In genomic region chr2:219277703-219278654, GRCh38 we compare ENCODE assay signal across 8 cellular contexts. TPM values are rescaled to one million over a fixed set of nuclear protein-coding genes. Genes with fewer than 3 reads are reported as not detected.
DNase-seq lines count a peak whose midpoint lies in the region; ATAC-seq, FAIRE-seq and TF ChIP-seq lines count a peak whose summit lies in the region.

No MANE protein-coding gene starts in this region.

- peak overlapping the region; percentile 93 for H2AFZ ChIP-seq in keratinocyte (ENCODE audit: control insufficient read depth, low read length)

- H3K4me1 Mint-ChIP-seq in HFFc6 (ENCODE audit: low read depth): peaks cover 56% of the 10 kb centered on the region

- H3K4me3 Mint-ChIP-seq in HFFc6: peak overlapping the region; percentile 52

- peaks cover 9% of the 10 kb centered on the region; the same call in 1 of the 2 replicates for H3K36me3 Mint-ChIP-seq in HFFc6 (ENCODE audit: low read depth)

- H3K4me2 ChIP-seq in DOHH2 (ENCODE audit: low read length): peak overlapping the region; percentile 96
- peak overlapping the region; percentile 68 for H3K4me2 ChIP-seq in keratinocyte (ENCODE audit: control insufficient read depth, extremely low read depth, insufficient read depth, low read depth, low read length)

- dilution Hi-C loops in keratinocyte (cut with MboI; ENCODE audit: extremely low pct_ligation_motif_present, low sequenced_read_pairs): no loop called here

- H3K36me3 ChIP-seq in DOHH2 (ENCODE audit: control insufficient read depth, low read length) (peaks cover 22% of the 10 kb centered on the region), keratinocyte (ENCODE audit: control insufficient read depth in 2 of 2, extremely low read depth in 1 of 2, insufficient read depth in 2 of 2, low read length in 2 of 2) (peaks cover 13 to 15% of the 10 kb centered on the region in 2 experiments)

- peaks cover 2% of the 10 kb centered on the region; the same call in 1 of the 2 replicates for H3K27me3 Mint-ChIP-seq in HFFc6 (ENCODE audit: insufficient read depth)

- no peak for ATAC-seq in HG03139 (IDR thresholded peaks at IDR 0.05; ENCODE audit: unreplicated experiment)

- peak; percentile 70 for FAIRE-seq in keratinocyte (lab: Jason Lieb, UNC)

- peak; percentile 80 for DNase-seq in HFFc6
- peak; percentile 45 for DNase-seq in NCI-H2107 (lab: John Stamatoyannopoulos, UW)
- peak; percentile 80 to 84 for DNase-seq in cardiac fibroblast (ENCODE audit: low read depth in 2 of 2)
- DNase-seq in keratinocyte (ENCODE audit: low read depth, low spot score): no peak
- peak; percentile 83 for DNase-seq in stimulated activated CD4-positive, alpha-beta T cell treated with anti-CD3 and anti-CD28 coated beads, Interleukin-15, amount 100 ng/mL, for 24 hours

- H3K79me2 ChIP-seq in DOHH2 (ENCODE audit: control insufficient read depth, low read length) (0 out of 2 replicates have a peak, but pooled peaks cover 3% of the 10 kb centered on the region), keratinocyte (ENCODE audit: control insufficient read depth, insufficient read depth, low read length) (peaks cover 7% of the 10 kb centered on the region)

- H3K9me3 Mint-ChIP-seq in HFFc6: no peaks in the 10 kb centered on the region

- H3F3A ChIP-seq in DOHH2 (ENCODE audit: control insufficient read depth, insufficient read depth): peaks cover 9% of the 10 kb centered on the region

- H3K9me3 ChIP-seq in DOHH2 (ENCODE audit: control insufficient read depth, insufficient read depth, low read length) (no peaks in the 10 kb centered on the region), keratinocyte (ENCODE audit: control insufficient read depth, low read depth, low read length) (no peaks in the 10 kb centered on the region)

- no peaks in the 10 kb centered on the region for H4K20me1 ChIP-seq in DOHH2 (ENCODE audit: control insufficient read depth, insufficient read depth, low read depth, low read length)
- H4K20me1 ChIP-seq in keratinocyte (ENCODE audit: control insufficient read depth, extremely low read depth, insufficient read depth, low read length): no peaks in the 10 kb centered on the region

- H3K9me2 ChIP-seq in DOHH2 (replicated peaks; ENCODE audit: control insufficient read depth, low read length): no peaks in the 10 kb centered on the region

- H3K4me3 ChIP-seq in DOHH2 (ENCODE audit: low read length): peak overlapping the region; percentile 76
- H3K4me3 ChIP-seq in cardiac fibroblast (replicated peaks in 1 of 2; ENCODE audit: low read depth in 2 of 2, low read length in 2 of 2): no peak overlapping the region
- peak overlapping the region in 2 of 3 experiments; percentile 42 to 45 for H3K4me3 ChIP-seq in keratinocyte (ENCODE audit: control insufficient read depth in 2 of 3, extremely low read depth in 1 of 3, insufficient read depth in 2 of 3, low read depth in 1 of 3, low read length in 3 of 3)

- H3K27ac ChIP-seq in DOHH2 (ENCODE audit: low read depth, low read length): peak overlapping the region; percentile 89
- H3K27ac ChIP-seq in VCaP: peak overlapping the region; percentile 87
- peak overlapping the region; percentile 97 for H3K27ac ChIP-seq in keratinocyte (ENCODE audit: control insufficient read depth, insufficient read depth, low read length)

- H3K27me3 ChIP-seq in DOHH2 (ENCODE audit: control insufficient read depth, low read length) (no peaks in the 10 kb centered on the region), keratinocyte (ENCODE audit: control insufficient read depth, extremely low read depth, insufficient read depth, low read length) (no peaks in the 10 kb centered on the region)

- H3K27ac Mint-ChIP-seq in HFFc6: peak overlapping the region; percentile 97

- peak; percentile 95 for TF ChIP-seq CTCF in DOHH2 (IDR thresholded peaks at IDR 0.05; ENCODE audit: low read depth, low read length, poor library complexity, severe bottlenecking)
- TF ChIP-seq CTCF in HFFc6 (IDR thresholded peaks at IDR 0.05): peak; percentile 98
- TF ChIP-seq CTCF in VCaP (conservative IDR thresholded peaks at IDR 0.05): peak; percentile 98
- peak; percentile 99 for TF ChIP-seq CTCF in cardiac fibroblast (IDR thresholded peaks at IDR 0.05; ENCODE audit: low read depth, low read length)
- TF ChIP-seq CTCF in keratinocyte (optimal IDR thresholded peaks at IDR 0.05 in 1 of 3, IDR thresholded peaks at IDR 0.05 in 1 of 3, conservative IDR thresholded peaks at IDR 0.05 in 1 of 3; ENCODE audit: extremely low read depth in 1 of 3, insufficient read depth in 2 of 3, low read length in 3 of 3): peak in 2 of 3 experiments; percentile 97 to 98

- H3K4me1 ChIP-seq in DOHH2 (ENCODE audit: control insufficient read depth, low read length): peaks cover 35% of the 10 kb centered on the region
- H3K4me1 ChIP-seq in keratinocyte (ENCODE audit: control insufficient read depth, extremely low read depth, insufficient read depth, low read length): peaks cover 53% of the 10 kb centered on the region

- H3K9ac ChIP-seq in keratinocyte (ENCODE audit: control insufficient read depth, extremely low read depth, insufficient read depth, low read length): peak overlapping the region; percentile 75

- no peaks in the 10 kb centered on the region for H3K9me1 ChIP-seq in keratinocyte (ENCODE audit: control insufficient read depth, extremely low read depth, insufficient read depth, low read length)

RNA-seq across cellular contexts. Expression of gene DNAJB2, which starts 1.2 kb away (rescaled TPM):
- total RNA-seq in HFFc6 (2021; fragmentation: NEBNext Ultra II Directional; extraction: Animal tissue kit (Norgen Biotek cat#: 25700)): 10 to 100 TPM; 39.7 to 45.4 (median 41.5) TPM
- 35.4 to 75.5 TPM (median 51.7 TPM) in 3 replicates for polyA plus RNA-seq in keratinocyte
- 51.5 TPM for polyA plus RNA-seq in keratinocyte (2011; ENCODE audit: low read depth)
- 38.8 and 44.1 TPM in 2 replicates for polyA plus RNA-seq in keratinocyte (2011; cell fraction: cytosol; rRNA removed)
- polyA plus RNA-seq in keratinocyte (2011; cell fraction: nucleus; rRNA removed): 70.8 and 71.6 TPM in 2 replicates
- polyA plus RNA-seq in keratinocyte (2012; ENCODE audit: low replicate concordance): 45.9 and 67.3 TPM in 2 replicates
- polyA minus RNA-seq in keratinocyte: 32.0 to 81.5 TPM (median 58.7 TPM) in 3 replicates
- 29.4 TPM for polyA minus RNA-seq in keratinocyte (2011; cell fraction: cytosol; rRNA and poly(A)+ RNA removed)
- 32.8 and 46.7 TPM in 2 replicates for polyA minus RNA-seq in keratinocyte (2011; cell fraction: nucleus; rRNA and poly(A)+ RNA removed)

RNA-seq across cellular contexts. Expression of gene TUBA4A, which starts 24.3 kb away (rescaled TPM):
- total RNA-seq in HFFc6 (2021; fragmentation: NEBNext Ultra II Directional; extraction: Animal tissue kit (Norgen Biotek cat#: 25700)): 10 to 100 TPM; 40.4 to 66.3 (median 48.2) TPM
- 524 to 819 TPM (median 569 TPM) in 3 replicates for polyA plus RNA-seq in keratinocyte
- polyA plus RNA-seq in keratinocyte (2011; ENCODE audit: low read depth): 80.1 TPM
- 560 and 665 TPM in 2 replicates for polyA plus RNA-seq in keratinocyte (2011; cell fraction: cytosol; rRNA removed)
- 738 and 769 TPM in 2 replicates for polyA plus RNA-seq in keratinocyte (2011; cell fraction: nucleus; rRNA removed)
- polyA plus RNA-seq in keratinocyte (2012; ENCODE audit: low replicate concordance): 401 and 544 TPM in 2 replicates
- 266 to 690 TPM (median 309 TPM) in 3 replicates for polyA minus RNA-seq in keratinocyte
- 136 TPM for polyA minus RNA-seq in keratinocyte (2011; cell fraction: cytosol; rRNA and poly(A)+ RNA removed)
- polyA minus RNA-seq in keratinocyte (2011; cell fraction: nucleus; rRNA and poly(A)+ RNA removed): 115 and 162 TPM in 2 replicates

RNA-seq across cellular contexts. Expression of gene TUBA4B, which starts 24.9 kb away (rescaled TPM):
- total RNA-seq in HFFc6 (2021; fragmentation: NEBNext Ultra II Directional; extraction: Animal tissue kit (Norgen Biotek cat#: 25700)): not detected
- polyA plus RNA-seq in keratinocyte: 0.08 TPM in 1 of 3 replicates, not detected in the others
- not detected for polyA plus RNA-seq in keratinocyte (2011; ENCODE audit: low read depth)
- 0.05 TPM in 1 of 2 replicates, not detected in the other for polyA plus RNA-seq in keratinocyte (2011; cell fraction: cytosol; rRNA removed)
- polyA plus RNA-seq in keratinocyte (2011; cell fraction: nucleus; rRNA removed): 0.09 TPM in 1 of 2 replicates, not detected in the other
- not detected in 2 replicates for polyA plus RNA-seq in keratinocyte (2012; ENCODE audit: low replicate concordance)
- not detected in 3 replicates for polyA minus RNA-seq in keratinocyte
- not detected for polyA minus RNA-seq in keratinocyte (2011; cell fraction: cytosol; rRNA and poly(A)+ RNA removed)
- polyA minus RNA-seq in keratinocyte (2011; cell fraction: nucleus; rRNA and poly(A)+ RNA removed): not detected in 2 replicates

RNA-seq across cellular contexts. Expression of gene PTPRN, which starts 31.2 kb away (rescaled TPM):
- 10 to 100 TPM in 5 of 6 experiments, 1 to 10 TPM in 1; 5.2 to 18.3 (median 15.2) TPM for total RNA-seq in HFFc6 (2021; fragmentation: NEBNext Ultra II Directional; extraction: Animal tissue kit (Norgen Biotek cat#: 25700))
- not detected in 3 replicates for polyA plus RNA-seq in keratinocyte
- not detected for polyA plus RNA-seq in keratinocyte (2011; ENCODE audit: low read depth)
- polyA plus RNA-seq in keratinocyte (2011; cell fraction: cytosol; rRNA removed): not detected in 2 replicates
- not detected in 2 replicates for polyA plus RNA-seq in keratinocyte (2011; cell fraction: nucleus; rRNA removed)
- polyA plus RNA-seq in keratinocyte (2012; ENCODE audit: low replicate concordance): not detected in 2 replicates
- polyA minus RNA-seq in keratinocyte: not detected in 3 replicates
- polyA minus RNA-seq in keratinocyte (2011; cell fraction: cytosol; rRNA and poly(A)+ RNA removed): not detected
- polyA minus RNA-seq in keratinocyte (2011; cell fraction: nucleus; rRNA and poly(A)+ RNA removed): not detected in 2 replicates

RNA-seq across cellular contexts. Expression of gene STK16, which starts 32.7 kb away (rescaled TPM):
- total RNA-seq in HFFc6 (2021; fragmentation: NEBNext Ultra II Directional; extraction: Animal tissue kit (Norgen Biotek cat#: 25700)): 10 to 100 TPM; 25.1 to 30.7 (median 28.2) TPM
- 35.8 to 44.7 TPM (median 40.2 TPM) in 3 replicates for polyA plus RNA-seq in keratinocyte
- 8.8 TPM for polyA plus RNA-seq in keratinocyte (2011; ENCODE audit: low read depth)
- polyA plus RNA-seq in keratinocyte (2011; cell fraction: cytosol; rRNA removed): 39.1 and 53.2 TPM in 2 replicates
- 18.0 and 26.4 TPM in 2 replicates for polyA plus RNA-seq in keratinocyte (2011; cell fraction: nucleus; rRNA removed)
- 25.1 and 33.3 TPM in 2 replicates for polyA plus RNA-seq in keratinocyte (2012; ENCODE audit: low replicate concordance)
- polyA minus RNA-seq in keratinocyte: 36.8 to 48.8 TPM (median 38.1 TPM) in 3 replicates
- polyA minus RNA-seq in keratinocyte (2011; cell fraction: cytosol; rRNA and poly(A)+ RNA removed): 26.9 TPM
- polyA minus RNA-seq in keratinocyte (2011; cell fraction: nucleus; rRNA and poly(A)+ RNA removed): 5.2 and 7.5 TPM in 2 replicates

Comparison
In these comparisons a context has a peak if more than half of its experiments do, and no peak if none do; other contexts are left out.
1. H3K4me3 ChIP-seq: peak in DOHH2 (single experiment) and keratinocyte (2 of 3); none in cardiac fibroblast (0 of 2).
2. Peak in every context shown above with its lines, with median percentiles within 50 percentile points of each other: H3K27ac ChIP-seq and CTCF ChIP-seq.